Comparison of ENCODE assay signal across 11 cellular contexts in genomic region chr17:57599271-57600045, GRCh38.
DNase-seq lines count a peak whose midpoint lies in the region; ATAC-seq, FAIRE-seq and TF ChIP-seq lines count a peak whose summit lies in the region.
"Had no signal": no experiment of that assay in that cellular context is flagged by ENCODE, and none has a peak within 500 bp of the region (broad histone marks: within the 10 kb centered on the region; RNA-seq: fewer than 3 reads in every experiment).

No MANE protein-coding gene starts in this region.

- peaks cover 8% of the 10 kb centered on the region for H3K4me1 ChIP-seq in ovary (ENCODE audit: insufficient read depth)

- peak overlapping the region; percentile 5 to 31 for H3K27ac ChIP-seq in ovary
- H3K27ac ChIP-seq: VCaP had no signal

- 78 to 89% (median 80%) methylated on average over 8 of the region's 8 CpGs for WGBS in ovary, 3 donors

- no peaks in the 10 kb centered on the region for H3K36me3 ChIP-seq in ovary

- H3K4me3 Mint-ChIP-seq in activated B cell treated with CpG ODN at 0.5 μM for 24 hours, result peak overlapping the region; percentile 69

- H3K9me3 ChIP-seq in ovary, result no peaks in the 10 kb centered on the region

- H3K4me1 Mint-ChIP-seq in activated B cell treated with CpG ODN at 0.5 μM for 24 hours, result peaks cover 49% of the 10 kb centered on the region

- TF ChIP-seq POLR2A in ovary (IDR thresholded peaks at IDR 0.05), result no peak

- TF ChIP-seq EP300 in ovary (IDR thresholded peaks at IDR 0.05), result no peak

- no peak for TF ChIP-seq CTCF in activated B cell treated with CpG ODN at 0.5 μM for 24 hours (IDR thresholded peaks at IDR 0.05)
- no peak for TF ChIP-seq CTCF in ovary (IDR thresholded peaks at IDR 0.05)
- TF ChIP-seq CTCF in D721Med (IDR thresholded peaks at IDR 0.05; ENCODE audit: insufficient read depth, missing control alignments), result no peak

- H3K27me3 ChIP-seq in ovary, result no peaks in the 10 kb centered on the region

- H3K9me3 Mint-ChIP-seq in activated B cell treated with CpG ODN at 0.5 μM for 24 hours, result peaks cover 4% of the 10 kb centered on the region

- no peak overlapping the region for H3K4me3 ChIP-seq in ovary

- peak; percentile 17 to 44 for DNase-seq in NOMO-1 (lab: John Stamatoyannopoulos, UW; ENCODE audit: unreplicated experiment in 2 of 2)
- DNase-seq in NOMO-1 treated with dmso at 0.1 percent for 144 hours (lab: John Stamatoyannopoulos, UW; ENCODE audit: unreplicated experiment), result no peak
- peak; percentile 45 for DNase-seq in KG1 (lab: John Stamatoyannopoulos, UW)
- DNase-seq in activated B cell treated with CpG ODN at 0.5 μM for 24 hours, result no peak
- DNase-seq in ovary, result no peak
- DNase-seq in D721Med (ENCODE audit: insufficient read length, low spot score), result no peak
- no peak for DNase-seq in HCEC 1CT
- DNase-seq: kidney glomerular epithelial cell, NCI-H748 treated with DMSO at 0.1 percent for 48 hours had no signal

- intact Hi-C loops in activated B cell treated with CpG ODN at 0.5 μM for 24 hours (cut with micrococcal nuclease) (loop anchor here (5.0 kb wide), 2 partner anchors 157 to 233 kb away; no protein-coding TSS in a partner anchor), ovary (cut with DNase I) (loop anchor here in 1 of 4 donors (5.0 to 10.0 kb wide), 3 partner anchors 73 to 355 kb away; partner anchors contain the start of gene CCDC182)

- ATAC-seq in activated B cell treated with CpG ODN at 0.5 μM for 24 hours (ENCODE audit: low read depth) (peak; percentile 40), GM19351 (IDR thresholded peaks at IDR 0.05; ENCODE audit: unreplicated experiment) (no peak)

- no peaks in the 10 kb centered on the region for H3K27me3 Mint-ChIP-seq in activated B cell treated with CpG ODN at 0.5 μM for 24 hours

- H3K36me3 Mint-ChIP-seq in activated B cell treated with CpG ODN at 0.5 μM for 24 hours (ENCODE audit: low read depth), result peaks cover 8% of the 10 kb centered on the region

- CTCF ChIA-PET in activated B cell treated with CpG ODN at 0.5 μM for 24 hours (lab: Charles Lee), result interaction anchor here (0.7 to 4.2 kb wide), 10 partner anchors 13 to 148 kb away, joined by 3 to 95 read pairs (median 13); no protein-coding TSS in a partner anchor

- H3K27ac Mint-ChIP-seq in activated B cell treated with CpG ODN at 0.5 μM for 24 hours, result peak overlapping the region; percentile 90

- no peak for FAIRE-seq in D721Med (lab: Jason Lieb, UNC)

- POLR2A ChIA-PET in activated B cell treated with CpG ODN at 0.5 μM for 24 hours (lab: Charles Lee), result interaction anchor here (0.6 to 3.2 kb wide), 5 partner anchors 22 to 73 kb away, joined by 3 to 20 read pairs (median 3); no protein-coding TSS in a partner anchor

Comparison
In these comparisons a context has a peak if more than half of its experiments do, and no peak if none do; other contexts are left out.
1. DNase-seq: peak in NOMO-1 (2 of 2) and KG1 (single experiment); none in NOMO-1 treated with dmso at 0.1 percent for 144 hours (single experiment), activated B cell treated with CpG ODN at 0.5 μM for 24 hours (single experiment), ovary (0 of 5), D721Med (single experiment) and HCEC 1CT (single experiment).